Comparison of ENCODE assay signal across 26 cellular contexts in genomic region chr2:186493564-186494085, GRCh38. TPM values are rescaled to one million over a fixed set of nuclear protein-coding genes. Genes with fewer than 3 reads are reported as not detected.
DNase-seq lines count a peak whose midpoint lies in the region; ATAC-seq, FAIRE-seq and TF ChIP-seq lines count a peak whose summit lies in the region.
"Had no signal": no experiment of that assay in that cellular context is flagged by ENCODE, and none has a peak within 500 bp of the region (broad histone marks: within the 10 kb centered on the region; RNA-seq: fewer than 3 reads in every experiment).

No MANE protein-coding gene starts in this region.

- no peaks in the 10 kb centered on the region for H3K27me3 Mint-ChIP-seq in activated CD4-positive, alpha-beta T cell treated with anti-CD3 and anti-CD28 coated beads for 36 hours
- no peaks in the 10 kb centered on the region for H3K27me3 Mint-ChIP-seq in central memory CD8-positive, alpha-beta T cell
- H3K27me3 Mint-ChIP-seq: activated CD4-positive, alpha-beta T cell treated with anti-CD3 and anti-CD28 coated beads, Interleukin-2, amount 10 ng/mL, durations not matched to agents 24 days and 14 days had no signal

- no peak overlapping the region for H2AFZ ChIP-seq in trophoblast cell (ENCODE audit: insufficient read depth, low read length, poor library complexity)

- H4K5ac ChIP-seq in mesendoderm (ENCODE audit: low read length): no peak overlapping the region

- H2AK5ac ChIP-seq in trophoblast cell (ENCODE audit: low read length) (no peak overlapping the region), mesendoderm (ENCODE audit: low read length) (no peak overlapping the region)

- H3K79me2 ChIP-seq in trophoblast cell (ENCODE audit: control insufficient read depth, insufficient read depth, low read length, poor library complexity) (peaks cover 6% of the 10 kb centered on the region), mesendoderm (ENCODE audit: control insufficient read depth, insufficient read depth, low read length) (peaks cover 51% of the 10 kb centered on the region)

- no peak overlapping the region for H3K14ac ChIP-seq in trophoblast cell (ENCODE audit: low read length)

- intact Hi-C loops in activated CD4-positive, alpha-beta T cell treated with anti-CD3 and anti-CD28 coated beads for 36 hours (cut with DNase I, micrococcal nuclease): no loop called here

- H3K36me3 Mint-ChIP-seq in activated CD4-positive, alpha-beta T cell treated with anti-CD3 and anti-CD28 coated beads for 36 hours (ENCODE audit: low read depth): peaks cover 36% of the 10 kb centered on the region
- peaks cover 27% of the 10 kb centered on the region for H3K36me3 Mint-ChIP-seq in central memory CD8-positive, alpha-beta T cell (ENCODE audit: insufficient read depth)

- H3K79me1 ChIP-seq in trophoblast cell (ENCODE audit: low read length): no peaks in the 10 kb centered on the region
- peaks cover 10% of the 10 kb centered on the region for H3K79me1 ChIP-seq in mesendoderm (ENCODE audit: low read length)

- H2BK15ac ChIP-seq in mesendoderm (replicated peaks; ENCODE audit: low read depth): no peak overlapping the region

- H2BK5ac ChIP-seq in trophoblast cell (ENCODE audit: low read depth, low read length, poor library complexity): no peak overlapping the region
- H2BK5ac ChIP-seq in mesendoderm (ENCODE audit: low read length): no peak overlapping the region

- H3K27me3 ChIP-seq in trophoblast cell (ENCODE audit: insufficient read depth, low read length) (no peaks in the 10 kb centered on the region), mesendoderm (ENCODE audit: insufficient read depth, low read length, poor library complexity) (no peaks in the 10 kb centered on the region)
- H3K27me3 ChIP-seq: heart right ventricle, left lung, MG63, neutrophil, spleen, stomach, tibial nerve had no signal

- no peak overlapping the region for H3K9ac ChIP-seq in trophoblast cell (ENCODE audit: low read length)
- no peak overlapping the region for H3K9ac ChIP-seq in mesendoderm (ENCODE audit: low read length)

- no peak for DNase-seq in activated CD4-positive, alpha-beta T cell treated with anti-CD3 and anti-CD28 coated beads for 36 hours
- DNase-seq in activated CD4-positive, alpha-beta T cell treated with anti-CD3 and anti-CD28 coated beads, Interleukin-2, amount 50 U/mL, for 1 hour: no peak
- no peak for DNase-seq in H54 (ENCODE audit: insufficient read length, low spot score)
- no peak for DNase-seq in central memory CD8-positive, alpha-beta T cell (ENCODE audit: low spot score in 2 of 2)
- DNase-seq in trophoblast cell: no peak
- DNase-seq in NCI-H526 treated with DMSO at 0.1 percent for 48 hours (lab: John Stamatoyannopoulos, UW): no peak
- DNase-seq in mesendoderm: no peak
- DNase-seq in NCI-H2196 (lab: John Stamatoyannopoulos, UW; ENCODE audit: unreplicated experiment): no peak
- DNase-seq: activated CD4-positive, alpha-beta T cell treated with anti-CD3 and anti-CD28 coated beads, Interleukin-2, amount 10 ng/mL, durations not matched to agents 24 days and 14 days; activated gamma-delta T cell; amniotic stem cell; heart right ventricle; left lung; MG63; NCI-H1417 treated with DMSO at 0.1 percent for 48 hours; NCI-H2107; NCI-H510A treated with DMSO at 0.1 percent for 48 hours; NK-92 treated with Interleukin-12 subunit alpha and Interleukin-12 subunit beta, amount 100 ng/mL, for 24 hours; SIG-M5; spleen; stimulated activated CD4-positive, alpha-beta T cell treated with anti-CD3 and anti-CD28 coated beads, Interleukin-4, amount 100 ng/mL, for 1 hour; stomach had no signal

- no CpG with 5 or more reads among the region's 2 CpGs for whole genome bisulfite sequencing in trophoblast cell (ENCODE audit: extremely low coverage, insufficient coverage, insufficient read length)
- WGBS in mesendoderm (ENCODE audit: extremely low coverage, insufficient coverage, low lambda C conversion rate): no CpG with 5 or more reads among the region's 2 CpGs

- H2BK120ac ChIP-seq in trophoblast cell (ENCODE audit: insufficient read depth, low read length, poor library complexity) (no peak overlapping the region), mesendoderm (ENCODE audit: low read depth, low read length) (no peak overlapping the region)

- H3K23ac ChIP-seq in trophoblast cell (ENCODE audit: low read length) (no peak overlapping the region), mesendoderm (ENCODE audit: low read length) (no peak overlapping the region)

- no peaks in the 10 kb centered on the region for H3K9me3 Mint-ChIP-seq in activated CD4-positive, alpha-beta T cell treated with anti-CD3 and anti-CD28 coated beads for 36 hours (ENCODE audit: low read depth)
- H3K9me3 Mint-ChIP-seq in central memory CD8-positive, alpha-beta T cell: no peaks in the 10 kb centered on the region
- H3K9me3 Mint-ChIP-seq: activated CD4-positive, alpha-beta T cell treated with anti-CD3 and anti-CD28 coated beads, Interleukin-2, amount 10 ng/mL, durations not matched to agents 24 days and 14 days had no signal

- peaks cover 3 to 9% of the 10 kb centered on the region in 2 experiments for H3K36me3 ChIP-seq in trophoblast cell (ENCODE audit: control insufficient read depth in 1 of 2, insufficient read depth in 2 of 2, low read length in 2 of 2)
- H3K36me3 ChIP-seq in mesendoderm (ENCODE audit: control insufficient read depth, insufficient read depth, low read length): peaks cover 2% of the 10 kb centered on the region

- H3K18ac ChIP-seq in trophoblast cell (ENCODE audit: low read length): no peak overlapping the region
- no peak overlapping the region for H3K18ac ChIP-seq in mesendoderm (ENCODE audit: low read length)

- no peak overlapping the region for H3K56ac ChIP-seq in mesendoderm (ENCODE audit: low read length)

- ATAC-seq in activated CD4-positive, alpha-beta T cell treated with anti-CD3 and anti-CD28 coated beads for 36 hours: no peak
- no peak for ATAC-seq in central memory CD8-positive, alpha-beta T cell (replicated peaks; ENCODE audit: extremely low read depth, poor library complexity, severe bottlenecking)
- ATAC-seq: left lung, Panc1 had no signal

- no peaks in the 10 kb centered on the region for H3K9me3 ChIP-seq in trophoblast cell (ENCODE audit: insufficient read depth, low read depth, low read length)
- H3K9me3 ChIP-seq: heart right ventricle, left lung, MG63, neutrophil, spleen, stomach, tibial nerve had no signal

- H4K8ac ChIP-seq in trophoblast cell (ENCODE audit: low read depth, low read length) (no peak overlapping the region), mesendoderm (ENCODE audit: low read depth, low read length) (no peak overlapping the region)

- peak overlapping the region; percentile 51 for H3K27ac Mint-ChIP-seq in activated CD4-positive, alpha-beta T cell treated with anti-CD3 and anti-CD28 coated beads for 36 hours
- H3K27ac Mint-ChIP-seq in central memory CD8-positive, alpha-beta T cell (ENCODE audit: low read depth): peak overlapping the region; percentile 69

- H3K27ac ChIP-seq in trophoblast cell (ENCODE audit: low read depth, low read length): no peak overlapping the region
- no peak overlapping the region for H3K27ac ChIP-seq in mesendoderm (ENCODE audit: low read depth, low read length)
- H3K27ac ChIP-seq: 22Rv1, heart right ventricle, left lung, neutrophil, spleen, stomach, tibial nerve had no signal

- H3K4me1 ChIP-seq in trophoblast cell (ENCODE audit: control insufficient read depth in 1 of 2, insufficient read depth in 2 of 2, low read length in 2 of 2) (no peaks in the 10 kb centered on the region), mesendoderm (ENCODE audit: control insufficient read depth, low read depth, low read length) (peaks cover 4% of the 10 kb centered on the region)

- CTCF ChIA-PET in activated CD4-positive, alpha-beta T cell treated with anti-CD3 and anti-CD28 coated beads for 36 hours (lab: Charles Lee): interaction anchor here (0.8 to 1.4 kb wide), 2 partner anchors 10 to 148 kb away, joined by 3 to 4 read pairs; no protein-coding TSS in a partner anchor

- no peak overlapping the region for H2BK12ac ChIP-seq in trophoblast cell (ENCODE audit: low read length)

- H3K4me1 Mint-ChIP-seq in activated CD4-positive, alpha-beta T cell treated with anti-CD3 and anti-CD28 coated beads for 36 hours: peaks cover 68% of the 10 kb centered on the region
- peaks cover 69% of the 10 kb centered on the region for H3K4me1 Mint-ChIP-seq in central memory CD8-positive, alpha-beta T cell

- H3K4me2 ChIP-seq in trophoblast cell (ENCODE audit: low read length) (no peak overlapping the region), mesendoderm (ENCODE audit: low read length) (no peak overlapping the region)

- H4K12ac ChIP-seq in trophoblast cell (ENCODE audit: low read depth, low read length): no peak overlapping the region

- H3K4ac ChIP-seq in trophoblast cell (ENCODE audit: low read depth, low read length) (peak overlapping the region; percentile 24), mesendoderm (ENCODE audit: low read depth, low read length) (no peak overlapping the region)

- FAIRE-seq in H54 (lab: Jason Lieb, UNC): peak; percentile 64

- H4K91ac ChIP-seq in trophoblast cell (ENCODE audit: low read depth, low read length): no peak overlapping the region

- no peak overlapping the region for H3K4me3 Mint-ChIP-seq in activated CD4-positive, alpha-beta T cell treated with anti-CD3 and anti-CD28 coated beads for 36 hours
- no peak overlapping the region for H3K4me3 Mint-ChIP-seq in central memory CD8-positive, alpha-beta T cell
- H3K4me3 Mint-ChIP-seq: activated CD4-positive, alpha-beta T cell treated with anti-CD3 and anti-CD28 coated beads, Interleukin-2, amount 10 ng/mL, durations not matched to agents 24 days and 14 days had no signal

- POLR2A ChIA-PET in activated CD4-positive, alpha-beta T cell treated with anti-CD3 and anti-CD28 coated beads for 36 hours (lab: Charles Lee): no interaction called here

- TF ChIP-seq POLR2A in H54 (IDR thresholded peaks at IDR 0.05; ENCODE audit: low read depth, low read length): no peak

- H3K4me3 ChIP-seq in trophoblast cell (ENCODE audit: low read depth, low read length) (no peak overlapping the region), mesendoderm (ENCODE audit: low read length) (no peak overlapping the region)
- H3K4me3 ChIP-seq: heart right ventricle, left lung, MG63, spleen, stomach, tibial nerve had no signal

RNA-seq across cellular contexts. Expression of gene ZC3H15, which starts 7.6 kb away (rescaled TPM):
- total RNA-seq in activated CD4-positive, alpha-beta T cell treated with anti-CD3 and anti-CD28 coated beads for 36 hours: 100 to 1,000 TPM; 100 to 115 TPM
- polyA plus RNA-seq in trophoblast cell (2013): 62.1 and 64.6 TPM in 2 replicates
- 132 TPM for polyA plus RNA-seq in mesendoderm (2013, experiment 1 of 2)
- polyA plus RNA-seq in mesendoderm (2013, experiment 2 of 2): 133 TPM
